In genomic region chr2:53636616-53637015, GRCh38 we compare ENCODE assay signal across 15 cellular contexts.
A peak's percentile ranks its signal among the peaks of the same experiment; 100 is the strongest.
DNase-seq lines count a peak whose midpoint lies in the region; ATAC-seq and TF ChIP-seq lines count a peak whose summit lies in the region.
"Had no signal": no experiment of that assay in that cellular context is flagged by ENCODE, and none has a peak within 500 bp of the region (broad histone marks: within the 10 kb centered on the region; RNA-seq: fewer than 3 reads in every experiment).

No MANE protein-coding gene starts in this region.

- DNase-seq in EL (peak; percentile 57), astrocyte of the cerebellum (ENCODE audit: low read depth) (peak; percentile 27), fibroblast of peridontal ligament (ENCODE audit: extremely low read depth) (peak; percentile 52), GM13976 (ENCODE audit: low spot score) (no peak), SW480 (ENCODE audit: low spot score) (no peak), foreskin keratinocyte (no peak)
- no peak for DNase-seq in activated CD4-positive, alpha-beta T cell treated with anti-CD3 and anti-CD28 coated beads, Interleukin-2, amount 50 U/mL, for 1 hour
- DNase-seq: ACHN; C1 segment of cervical spinal cord; Calu3; CD4-positive, alpha-beta T cell; DMS 273 treated with DMSO at 0.1 percent for 48 hours; HCEC 1CT; IMR-90; KBM-7 had no signal

- no peaks in the 10 kb centered on the region for H3K27me3 ChIP-seq in foreskin keratinocyte

- H3K4me3 ChIP-seq in astrocyte of the cerebellum (ENCODE audit: low read depth, low read length), result no peak overlapping the region

- no peak for ATAC-seq in foreskin keratinocyte

- in situ Hi-C loops in astrocyte of the cerebellum (cut with HindIII; ENCODE audit: low sequenced_read_pairs), result no loop called here
- in situ Hi-C loops in GM13976 (cut with MboI; ENCODE audit: low sequenced_read_pairs, unreplicated experiment), result no loop called here

- no peak for TF ChIP-seq CTCF in astrocyte of the cerebellum (IDR thresholded peaks at IDR 0.05; ENCODE audit: low read depth, low read length, missing control alignments)
- no peak for TF ChIP-seq CTCF in GM13976 (IDR thresholded peaks at IDR 0.05; ENCODE audit: borderline replicate concordance, control extremely low read depth, extremely low read depth, insufficient read depth, missing control alignments)
- TF ChIP-seq CTCF in foreskin keratinocyte (conservative IDR thresholded peaks at IDR 0.05), result no peak

- H3K4me1 ChIP-seq in foreskin keratinocyte, result no peaks in the 10 kb centered on the region

- no peak overlapping the region for H3K27ac ChIP-seq in foreskin keratinocyte

Comparison
In these comparisons a context has a peak if more than half of its experiments do, and no peak if none do; other contexts are left out.
1. DNase-seq: peak in EL (single experiment), astrocyte of the cerebellum (single experiment) and fibroblast of peridontal ligament (single experiment); none in activated CD4-positive, alpha-beta T cell treated with anti-CD3 and anti-CD28 coated beads, Interleukin-2, amount 50 U/mL, for 1 hour (single experiment), GM13976 (single experiment), SW480 (single experiment) and foreskin keratinocyte (0 of 2).